8 cellular contexts compared by ENCODE assay signal in genomic region chr20:29873946-29874345, GRCh38.
DNase-seq lines count a peak whose midpoint lies in the region; ATAC-seq and TF ChIP-seq lines count a peak whose summit lies in the region.

No MANE protein-coding gene starts in this region.

- H3K36me3 ChIP-seq in tibial artery, result no peaks in the 10 kb centered on the region

- DNase-seq in Daoy (ENCODE audit: low read depth) (peak; percentile 83), LHCN-M2 (ENCODE audit: low read depth) (peak; percentile 38), iPS-NIHi7 (ENCODE audit: extremely low spot score) (peak; percentile 10), tibial artery (peak; percentile 47 to 78), HK-2 (ENCODE audit: unreplicated experiment) (no peak), HuH-7 (ENCODE audit: low spot score) (no peak)
- DNase-seq in activated gamma-delta T cell treated with anti-CD3 and anti-CD28 coated beads, Interleukin-2, amount 50 U/mL, for 16 hours (ENCODE audit: low read depth), result peak; percentile 24

- TF ChIP-seq CTCF in tibial artery (IDR thresholded peaks at IDR 0.05), result no peak

- peaks cover 0 to 54% (median 6%) of the 10 kb centered on the region in 3 donors for H3K9me3 ChIP-seq in tibial artery

- H3K27ac ChIP-seq in tibial artery, result no peak overlapping the region

- no peak overlapping the region for H3K4me3 ChIP-seq in tibial artery

- ATAC-seq in HG03442 (IDR thresholded peaks at IDR 0.05; ENCODE audit: unreplicated experiment), result no peak

- no peaks in the 10 kb centered on the region for H3K4me1 ChIP-seq in tibial artery

- no peaks in the 10 kb centered on the region for H3K27me3 ChIP-seq in tibial artery

- intact Hi-C loops in tibial artery (cut with DNase I; ENCODE audit: low total_unique reads), result no loop called here

Comparison
In these comparisons a context has a peak if more than half of its experiments do, and no peak if none do; other contexts are left out.
1. DNase-seq: peak in Daoy (single experiment), LHCN-M2 (single experiment), activated gamma-delta T cell treated with anti-CD3 and anti-CD28 coated beads, Interleukin-2, amount 50 U/mL, for 16 hours (single experiment), iPS-NIHi7 (single experiment) and tibial artery (2 of 2); none in HK-2 (single experiment) and HuH-7 (single experiment).